ENCODE assay signal across 13 cellular contexts in the genomic region with DNA sequence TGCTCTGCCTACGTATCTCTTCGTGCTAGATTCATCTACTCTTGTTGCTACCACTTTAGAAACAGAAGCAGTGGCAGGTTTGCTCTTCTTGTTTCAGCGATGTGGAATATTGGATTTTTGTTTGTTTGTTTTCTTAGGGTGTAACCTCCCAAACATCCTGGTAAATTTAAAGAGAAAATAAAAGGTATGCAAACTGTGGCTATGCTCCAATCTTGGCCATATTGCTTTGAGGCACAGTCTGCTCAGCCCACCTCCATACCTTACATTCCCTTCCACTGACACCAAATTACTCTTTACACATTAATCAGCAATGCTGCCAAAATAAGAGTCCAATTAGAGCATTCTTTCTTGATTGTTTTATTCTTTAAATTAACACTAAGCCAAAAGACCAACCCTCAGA. TPM values are rescaled to one million over a fixed set of nuclear protein-coding genes. Genes with fewer than 3 reads are reported as not detected.
DNase-seq lines count a peak whose midpoint lies in the region; ATAC-seq, FAIRE-seq and TF ChIP-seq lines count a peak whose summit lies in the region.
"Had no signal": no experiment of that assay in that cellular context is flagged by ENCODE, and none has a peak within 500 bp of the region (broad histone marks: within the 10 kb centered on the region; RNA-seq: fewer than 3 reads in every experiment).

No MANE protein-coding gene starts in this region.

- no peaks in the 10 kb centered on the region for H3K9me2 ChIP-seq in GM23248 (ENCODE audit: insufficient read depth)

- H4K20me1 ChIP-seq in GM23248 (ENCODE audit: insufficient read depth) (no peaks in the 10 kb centered on the region), astrocyte (ENCODE audit: insufficient read depth, low read length) (no peaks in the 10 kb centered on the region)

- FAIRE-seq in astrocyte (lab: Jason Lieb, UNC) = no peak
- FAIRE-seq: A204.1 had no signal

- H4K91ac ChIP-seq in neuronal stem cell (ENCODE audit: low read depth, low read length, poor library complexity) = no peak overlapping the region

- H3K27me3 ChIP-seq in GM23248 (replicated peaks; ENCODE audit: insufficient read depth) = no peaks in the 10 kb centered on the region
- peaks cover 6% of the 10 kb centered on the region for H3K27me3 ChIP-seq in astrocyte (ENCODE audit: insufficient read depth, low read length)
- H3K27me3 ChIP-seq in neuronal stem cell (ENCODE audit: control insufficient read depth in 3 of 3, insufficient read depth in 3 of 3, low read depth in 1 of 3, low read length in 3 of 3) = no peaks in the 10 kb centered on the region

- no peaks in the 10 kb centered on the region for H3K36me3 Mint-ChIP-seq in astrocyte (ENCODE audit: low read depth, unreplicated experiment)
- H3K36me3 Mint-ChIP-seq in nephron (ENCODE audit: low read depth) = no peaks in the 10 kb centered on the region
- H3K36me3 Mint-ChIP-seq: CD4-positive, CD25-positive, alpha-beta regulatory T cell had no signal

- H3K9me3 ChIP-seq in GM23248 (ENCODE audit: low read depth) (no peaks in the 10 kb centered on the region), astrocyte (ENCODE audit: insufficient read depth, low read depth, low read length) (no peaks in the 10 kb centered on the region), neuronal stem cell (replicated peaks in 1 of 2; ENCODE audit: control insufficient read depth in 2 of 2, insufficient read depth in 1 of 2, low read depth in 1 of 2, low read length in 2 of 2) (no peaks in the 10 kb centered on the region)

- H3K18ac ChIP-seq in neuronal stem cell (ENCODE audit: low read length) = no peak overlapping the region

- 83 to 84% methylated on average over 3 of the region's 3 CpGs for WGBS in GM23248 (ENCODE audit: low coverage in 1 of 2, low lambda C conversion rate in 2 of 2, missing lambda C conversion rate in 2 of 2), 2 experiments
- WGBS in neuronal stem cell (ENCODE audit: extremely low coverage in 2 of 2, insufficient read length in 2 of 2, insufficient replicate concordance in 1 of 2), 2 donors = no CpG with 5 or more reads among the region's 3 CpGs

- no peaks in the 10 kb centered on the region for H3K79me2 ChIP-seq in GM23248 (ENCODE audit: insufficient read depth)
- H3K79me2 ChIP-seq in astrocyte (ENCODE audit: insufficient read depth, low read length) = no peaks in the 10 kb centered on the region

- H3K4me1 ChIP-seq in GM23248 (ENCODE audit: insufficient read depth) (peaks cover 11% of the 10 kb centered on the region), astrocyte (ENCODE audit: insufficient read depth, low read length) (no peaks in the 10 kb centered on the region), neuronal stem cell (ENCODE audit: control insufficient read depth in 2 of 2, insufficient read depth in 1 of 2, low read depth in 1 of 2, low read length in 2 of 2) (peaks cover 4 to 8% of the 10 kb centered on the region in 2 donors)

- H3K4me3 ChIP-seq in GM23248 (no peak overlapping the region), astrocyte (ENCODE audit: insufficient read depth, low read depth, low read length) (no peak overlapping the region), neuronal stem cell (ENCODE audit: low read length in 2 of 2) (no peak overlapping the region)

- ATAC-seq in GM18873 (IDR thresholded peaks at IDR 0.05; ENCODE audit: low FRiP score, unreplicated experiment) = no peak
- ATAC-seq in HG03097 (IDR thresholded peaks at IDR 0.05; ENCODE audit: low FRiP score, unreplicated experiment) = no peak
- ATAC-seq: HCT116 had no signal

- H3K27ac Mint-ChIP-seq in astrocyte (ENCODE audit: unreplicated experiment) = no peak overlapping the region
- H3K27ac Mint-ChIP-seq in nephron = peak overlapping the region; percentile 16 to 74 (median 46)
- H3K27ac Mint-ChIP-seq: CD4-positive, CD25-positive, alpha-beta regulatory T cell had no signal

- no peak overlapping the region for H2BK15ac ChIP-seq in neuronal stem cell (ENCODE audit: low read length)

- H2BK12ac ChIP-seq in neuronal stem cell (ENCODE audit: low read length) = no peak overlapping the region

- H3K27ac ChIP-seq in GM23248 = no peak overlapping the region
- no peak overlapping the region for H3K27ac ChIP-seq in astrocyte (ENCODE audit: low read depth, low read length)
- H3K27ac ChIP-seq in neuronal stem cell (replicated peaks; ENCODE audit: low read length) = no peak overlapping the region
- H3K27ac ChIP-seq: HL-60 had no signal

- H3K27me3 Mint-ChIP-seq in astrocyte (ENCODE audit: low read depth, unreplicated experiment) (peaks cover 2% of the 10 kb centered on the region), nephron (ENCODE audit: low read depth) (no peaks in the 10 kb centered on the region)

- no peak overlapping the region for H3K23ac ChIP-seq in neuronal stem cell (ENCODE audit: low read depth, low read length, poor library complexity)

- no peak overlapping the region for H3K14ac ChIP-seq in neuronal stem cell (ENCODE audit: low read length)

- in situ Hi-C loops in GM23248 (cut with MboI) = no loop called here

- H3K4me1 Mint-ChIP-seq in astrocyte (ENCODE audit: low read depth, unreplicated experiment) (peaks cover 12% of the 10 kb centered on the region), nephron (peaks cover 33% of the 10 kb centered on the region)
- H3K4me1 Mint-ChIP-seq: CD4-positive, CD25-positive, alpha-beta regulatory T cell had no signal

- no peak overlapping the region for H2BK120ac ChIP-seq in neuronal stem cell (ENCODE audit: low read depth, low read length)

- peak overlapping the region; percentile 26; the same call in 1 of the 2 replicates for H2AFZ ChIP-seq in GM23248
- peak overlapping the region; percentile 31 for H2AFZ ChIP-seq in astrocyte (ENCODE audit: low read depth, low read length)
- peak overlapping the region; percentile 64 for H2AFZ ChIP-seq in neuronal stem cell (ENCODE audit: low read length)

- H3K36me3 ChIP-seq in GM23248 (ENCODE audit: low read depth) = no peaks in the 10 kb centered on the region
- H3K36me3 ChIP-seq in astrocyte (ENCODE audit: insufficient read depth, low read length) = no peaks in the 10 kb centered on the region
- no peaks in the 10 kb centered on the region for H3K36me3 ChIP-seq in neuronal stem cell (replicated peaks in 1 of 2; ENCODE audit: control insufficient read depth in 2 of 2, insufficient read depth in 2 of 2, low read length in 2 of 2)

- H3K4me2 ChIP-seq in GM23248 (ENCODE audit: unreplicated experiment) (peak overlapping the region; percentile 14), astrocyte (ENCODE audit: low read length) (no peak overlapping the region), neuronal stem cell (ENCODE audit: insufficient read depth, low read length, poor library complexity, severe bottlenecking) (no peak overlapping the region)

- H2AK5ac ChIP-seq in neuronal stem cell (ENCODE audit: low read depth, low read length) = no peak overlapping the region

- no peak overlapping the region for H3K4ac ChIP-seq in neuronal stem cell (ENCODE audit: low read length)

- TF ChIP-seq CTCF in astrocyte (IDR thresholded peaks at IDR 0.05; ENCODE audit: insufficient read depth, low read depth, low read length) (no peak), nephron (IDR thresholded peaks at IDR 0.05; ENCODE audit: unreplicated experiment in 3 of 3) (no peak)

- H3K9ac ChIP-seq in GM23248 (no peak overlapping the region), astrocyte (ENCODE audit: low read length) (no peak overlapping the region), neuronal stem cell (ENCODE audit: low read depth, low read length, poor library complexity) (no peak overlapping the region)

- no peaks in the 10 kb centered on the region for H3K79me1 ChIP-seq in neuronal stem cell (ENCODE audit: low read depth, low read length)

- no peak overlapping the region for H3K4me3 Mint-ChIP-seq in astrocyte (ENCODE audit: unreplicated experiment)
- peak overlapping the region in 1 of 3 experiments; percentile 3 for H3K4me3 Mint-ChIP-seq in nephron
- H3K4me3 Mint-ChIP-seq: CD4-positive, CD25-positive, alpha-beta regulatory T cell had no signal

- H3K9me3 Mint-ChIP-seq in astrocyte (ENCODE audit: unreplicated experiment) (no peaks in the 10 kb centered on the region), nephron (no peaks in the 10 kb centered on the region)

- H3F3A ChIP-seq in GM23248 (ENCODE audit: insufficient read depth) = no peaks in the 10 kb centered on the region

- DNase-seq in GM23248 (no peak), astrocyte (ENCODE audit: low read depth) (no peak), neuronal stem cell (ENCODE audit: low spot score) (no peak), T1000 (lab: John Stamatoyannopoulos, UW) (no peak)
- DNase-seq: CD4-positive, CD25-positive, alpha-beta regulatory T cell; DMS53; GF-D8 had no signal

- no peak overlapping the region for H2BK5ac ChIP-seq in neuronal stem cell (ENCODE audit: low read length)

- no peak overlapping the region for H4K8ac ChIP-seq in neuronal stem cell (ENCODE audit: low read depth, low read length)

RNA-seq across cellular contexts. Expression of gene UBL3, which starts 25.2 kb away (rescaled TPM):
- total RNA-seq in GM23248 (2014; rRNA removed; shearing (Covaris generic)) = 73.9 and 85.8 TPM in 2 replicates
- 95.6 and 99.3 TPM in 2 replicates for polyA plus RNA-seq in GM23248 (2016; fragmentation: Nextera tagmentation; extraction: Ambion mirVana)
- 42.9 and 48.5 TPM in 2 replicates for total RNA-seq in astrocyte
- 13.9 TPM for polyA plus RNA-seq in neuronal stem cell (2013, experiment 1 of 2)
- polyA plus RNA-seq in neuronal stem cell (2013, experiment 2 of 2) = 14.6 TPM
